ENCODE assay signal across 22 cellular contexts in the genomic region with DNA sequence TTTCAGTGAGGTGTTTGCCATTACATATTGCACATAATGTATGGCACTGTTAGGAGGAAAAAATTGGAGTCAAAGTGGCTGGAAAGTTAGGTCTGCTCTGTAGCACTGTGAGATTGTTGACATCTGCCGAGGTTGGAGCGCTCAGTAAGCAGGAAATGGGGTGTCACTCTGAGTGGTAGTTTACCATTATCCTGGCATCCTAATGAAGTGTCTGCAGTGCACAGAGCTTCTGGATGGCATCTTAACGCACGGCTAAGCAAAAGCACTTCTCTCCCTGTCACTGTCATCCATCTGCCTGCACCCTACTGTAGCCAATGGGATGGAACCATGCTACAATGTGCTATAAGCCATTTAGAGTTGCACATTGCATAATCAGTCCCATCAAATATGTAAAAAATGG.
A peak's percentile ranks its signal among the peaks of the same experiment; 100 is the strongest.
DNase-seq lines count a peak whose midpoint lies in the region; TF ChIP-seq lines count a peak whose summit lies in the region.
"Had no signal": no experiment of that assay in that cellular context is flagged by ENCODE, and none has a peak within 500 bp of the region (broad histone marks: within the 10 kb centered on the region; RNA-seq: fewer than 3 reads in every experiment).

No MANE protein-coding gene starts in this region.

- H3K27ac Mint-ChIP-seq in activated CD4-positive, alpha-beta memory T cell treated with anti-CD3 and anti-CD28 coated beads for 36 hours = peak overlapping the region; percentile 28
- no peak overlapping the region for H3K27ac Mint-ChIP-seq in neural progenitor cell
- H3K27ac Mint-ChIP-seq: CD8-positive, alpha-beta T cell had no signal

- POLR2A ChIA-PET in activated CD4-positive, alpha-beta memory T cell treated with anti-CD3 and anti-CD28 coated beads for 36 hours (lab: Charles Lee) = interaction anchor here (1.4 kb wide), 1 partner anchor 8 kb away, joined by 7 read pairs; no protein-coding TSS in a partner anchor

- H3K4me1 ChIP-seq in neural progenitor cell (peaks cover 51% of the 10 kb centered on the region), ascending aorta (no peaks in the 10 kb centered on the region)
- H3K4me1 ChIP-seq: BLaER1 had no signal

- H3K4me3 Mint-ChIP-seq in activated CD4-positive, alpha-beta memory T cell treated with anti-CD3 and anti-CD28 coated beads for 36 hours = no peak overlapping the region
- H3K4me3 Mint-ChIP-seq in neural progenitor cell = no peak overlapping the region
- H3K4me3 Mint-ChIP-seq: CD8-positive, alpha-beta T cell had no signal

- no peak overlapping the region for H2AFZ ChIP-seq in neural progenitor cell (replicated peaks)
- H2AFZ ChIP-seq: GM23248 had no signal

- H3K4me2 ChIP-seq in neural progenitor cell = peak overlapping the region; percentile 67
- H3K4me2 ChIP-seq: BLaER1 had no signal

- no peak overlapping the region for H3K27ac ChIP-seq in neural progenitor cell
- H3K27ac ChIP-seq in ascending aorta = no peak overlapping the region
- H3K27ac ChIP-seq: BLaER1, GM23248 had no signal

- CTCF ChIA-PET in activated CD4-positive, alpha-beta memory T cell treated with anti-CD3 and anti-CD28 coated beads for 36 hours (lab: Charles Lee) = no interaction called here

- peaks cover 13% of the 10 kb centered on the region for H3K36me3 Mint-ChIP-seq in activated CD4-positive, alpha-beta memory T cell treated with anti-CD3 and anti-CD28 coated beads for 36 hours
- H3K36me3 Mint-ChIP-seq in neural progenitor cell = no peaks in the 10 kb centered on the region

- H3K9me3 ChIP-seq in neural progenitor cell (ENCODE audit: low read depth) = no peaks in the 10 kb centered on the region
- H3K9me3 ChIP-seq in ascending aorta = no peaks in the 10 kb centered on the region
- H3K9me3 ChIP-seq: BLaER1 had no signal

- H4K20me1 ChIP-seq in neural progenitor cell (ENCODE audit: low read depth) = no peaks in the 10 kb centered on the region
- H4K20me1 ChIP-seq: BLaER1 had no signal

- no peaks in the 10 kb centered on the region for H3K27me3 ChIP-seq in neural progenitor cell
- H3K27me3 ChIP-seq in ascending aorta = no peaks in the 10 kb centered on the region
- H3K27me3 ChIP-seq: BLaER1 had no signal

- no peak overlapping the region for H3K9ac ChIP-seq in neural progenitor cell
- H3K9ac ChIP-seq: BLaER1, GM23248 had no signal

- H3F3A ChIP-seq in neural progenitor cell (ENCODE audit: low read depth) = peaks cover 14% of the 10 kb centered on the region

- no peak for TF ChIP-seq CTCF in neural progenitor cell (IDR thresholded peaks at IDR 0.05)
- no peak for TF ChIP-seq CTCF in ascending aorta (IDR thresholded peaks at IDR 0.05)

- no peaks in the 10 kb centered on the region for H3K9me3 Mint-ChIP-seq in activated CD4-positive, alpha-beta memory T cell treated with anti-CD3 and anti-CD28 coated beads for 36 hours
- H3K9me3 Mint-ChIP-seq in neural progenitor cell = no peaks in the 10 kb centered on the region
- H3K9me3 Mint-ChIP-seq: CD8-positive, alpha-beta T cell had no signal

- no peaks in the 10 kb centered on the region for H3K79me2 ChIP-seq in neural progenitor cell (ENCODE audit: low read depth)

- H3K4me1 Mint-ChIP-seq in activated CD4-positive, alpha-beta memory T cell treated with anti-CD3 and anti-CD28 coated beads for 36 hours (ENCODE audit: low read depth) = peaks cover 66% of the 10 kb centered on the region
- H3K4me1 Mint-ChIP-seq in neural progenitor cell = peaks cover 27% of the 10 kb centered on the region

- DNase-seq in NCI-H510A treated with DMSO at 0.1 percent for 48 hours (lab: John Stamatoyannopoulos, UW) (peak; percentile 44), NCI-H510A (lab: John Stamatoyannopoulos, UW) (no peak), NCI-H1694 treated with DMSO at 0.1 percent for 48 hours (lab: John Stamatoyannopoulos, UW) (peak; percentile 35), neural progenitor cell (ENCODE audit: low spot score) (no peak), DMS153 treated with DMSO at 0.1 percent for 48 hours (lab: John Stamatoyannopoulos, UW; ENCODE audit: unreplicated experiment) (no peak), mesenteric fat pad (ENCODE audit: low spot score) (no peak), ascending aorta (ENCODE audit: low spot score in 2 of 2) (no peak)
- no peak for DNase-seq in activated CD4-positive, alpha-beta memory T cell treated with anti-CD3 and anti-CD28 coated beads for 36 hours
- DNase-seq: Calu3; CD8-positive, alpha-beta T cell; DMS53; EL; GM23248; HCEC 1CT; MM.1S; NCI-H1092; NCI-H1436 treated with DMSO at 0.1 percent for 48 hours; NCI-H2081; NCI-H82; SHP77 had no signal

- no peaks in the 10 kb centered on the region for H3K27me3 Mint-ChIP-seq in activated CD4-positive, alpha-beta memory T cell treated with anti-CD3 and anti-CD28 coated beads for 36 hours
- H3K27me3 Mint-ChIP-seq in neural progenitor cell (ENCODE audit: insufficient read depth, low read depth) = no peaks in the 10 kb centered on the region

- H3K36me3 ChIP-seq in neural progenitor cell (no peaks in the 10 kb centered on the region), ascending aorta (no peaks in the 10 kb centered on the region)
- H3K36me3 ChIP-seq: BLaER1 had no signal

- intact Hi-C loops in activated CD4-positive, alpha-beta memory T cell treated with anti-CD3 and anti-CD28 coated beads for 36 hours (cut with micrococcal nuclease) = loop anchor here (2.0 kb wide), 1 partner anchor 112 kb away; no protein-coding TSS in a partner anchor
- intact Hi-C loops in ascending aorta (cut with DNase I) = no loop called here

- H3K4me3 ChIP-seq in neural progenitor cell = no peak overlapping the region
- no peak overlapping the region for H3K4me3 ChIP-seq in ascending aorta
- H3K4me3 ChIP-seq: BLaER1, GM12878, GM23248 had no signal

Comparison
In these comparisons a context has a peak if more than half of its experiments do, and no peak if none do; other contexts are left out.
1. DNase-seq: peak in NCI-H510A treated with DMSO at 0.1 percent for 48 hours (single experiment) and NCI-H1694 treated with DMSO at 0.1 percent for 48 hours (single experiment); none in NCI-H510A (single experiment), activated CD4-positive, alpha-beta memory T cell treated with anti-CD3 and anti-CD28 coated beads for 36 hours (single experiment), neural progenitor cell (single experiment), DMS153 treated with DMSO at 0.1 percent for 48 hours (single experiment), mesenteric fat pad (single experiment) and ascending aorta (0 of 2).